Comparison of ENCODE assay signal across 24 cellular contexts in the genomic region with DNA sequence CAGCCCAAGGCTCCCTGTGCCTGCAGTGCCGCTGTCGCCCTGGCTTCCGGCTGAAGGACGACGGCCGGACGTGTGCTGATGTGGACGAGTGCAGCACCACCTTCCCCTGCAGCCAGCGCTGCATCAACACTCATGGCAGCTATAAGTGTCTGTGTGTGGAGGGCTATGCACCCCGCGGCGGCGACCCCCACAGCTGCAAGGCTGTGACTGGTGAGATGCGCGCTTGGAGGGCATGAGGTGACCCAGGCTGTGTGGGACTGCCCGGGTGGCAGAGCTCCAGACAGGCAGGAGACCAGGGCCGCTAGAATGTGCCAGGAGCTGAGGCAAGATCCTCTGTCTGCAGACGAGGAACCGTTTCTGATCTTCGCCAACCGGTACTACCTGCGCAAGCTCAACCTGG. TPM values are rescaled to one million over a fixed set of nuclear protein-coding genes. Genes with fewer than 3 reads are reported as not detected.
"Had no signal": no experiment of that assay in that cellular context is flagged by ENCODE, and none has a peak within 500 bp of the region (broad histone marks: within the 10 kb centered on the region; RNA-seq: fewer than 3 reads in every experiment).

No MANE protein-coding gene starts in this region.

- DNase-seq: Kasumi-1, KG1, MV-4-11, NCI-H1048, NCI-H1105, NCI-H1436 treated with DMSO at 0.1 percent for 48 hours, NCI-H1694, NCI-H187 treated with DMSO at 0.1 percent for 48 hours, NCI-H2029 treated with DMSO at 0.1 percent for 48 hours, NCI-H2227 treated with DMSO at 0.1 percent for 48 hours, NCI-H524, NCI-H774, PC-3, SHP77 treated with DMSO at 0.1 percent for 48 hours, SK-N-SH, SW 1271, T-cell had no signal

- H3K4me3 ChIP-seq: SJSA1 had no signal

- H3K27ac ChIP-seq: HL-60, SJSA1 had no signal

- H3K27me3 ChIP-seq: SJSA1 had no signal

- H3K9ac ChIP-seq: SK-N-SH had no signal

- ATAC-seq: Panc1, PC-3, Right ventricle myocardium inferior, T-cell had no signal

- H3K4me1 ChIP-seq: SJSA1 had no signal

- H3K9me3 ChIP-seq: SJSA1, SK-N-SH had no signal

- H3K4me2 ChIP-seq: SK-N-SH had no signal

RNA-seq across cellular contexts. Expression of gene LRP1-AS, which starts 49.5 kb away (rescaled TPM):
- total RNA-seq: MCF 10A, NCI-H460, OCI-LY7, PC-3, Right ventricle myocardium inferior, SJSA1, T-cell had no signal
